1 cellular context compared by ENCODE assay signal in the genomic region with DNA sequence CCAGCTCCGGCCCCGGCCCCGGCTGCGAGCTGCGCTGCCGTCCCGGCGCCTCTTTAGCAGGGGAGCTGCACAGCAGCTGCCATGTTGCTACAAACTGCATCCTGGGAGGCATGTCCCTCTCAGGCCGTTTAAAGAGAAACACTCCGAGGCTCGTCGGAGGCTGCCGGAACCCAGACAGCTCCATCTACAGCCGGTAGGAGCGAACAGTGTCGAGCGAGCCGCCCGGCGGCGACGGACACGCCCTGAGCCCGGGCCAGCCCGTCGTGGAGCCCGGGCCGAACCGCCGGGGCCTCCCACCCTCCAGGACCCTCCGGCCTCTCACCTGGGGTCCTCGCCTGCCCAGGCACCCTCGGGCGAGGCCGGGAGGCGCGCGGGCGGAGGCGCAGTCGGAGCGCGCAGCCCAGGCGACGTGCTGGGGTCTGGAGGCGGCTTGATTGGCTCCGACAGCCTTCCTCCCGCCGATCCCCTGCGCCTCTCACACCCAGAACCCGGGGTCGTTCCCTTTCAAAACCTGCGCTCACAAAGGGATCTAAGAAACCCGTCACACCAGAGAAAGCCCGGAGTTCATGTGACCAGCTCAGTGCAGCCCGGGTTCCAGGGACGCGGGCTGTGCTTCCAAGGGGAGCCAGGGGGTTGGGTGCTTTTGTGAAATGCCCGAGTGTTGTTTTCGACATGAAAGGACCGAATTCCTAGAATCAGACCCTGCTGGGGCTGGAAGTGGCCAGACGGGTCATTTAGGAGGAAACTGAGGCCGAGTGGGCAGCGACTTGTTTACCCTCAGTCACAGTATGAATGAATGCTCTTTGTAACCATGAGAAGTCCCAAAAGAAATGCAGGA.
A peak's percentile ranks its signal among the peaks of the same experiment; 100 is the strongest.
TF ChIP-seq lines count a peak whose summit lies in the region.

A gene (minus strand): TSS at position 570 of the 838 bp plus-strand sequence. CDS start 5,040 bp downstream, outside the sequence.

TF ChIP-seq in K562, 482 proteins besides CTCF, POLR2A, EP300 and RAD21 (continued from another document and continues in another):
- peak; percentile 84; the same call in 1 of the 2 replicates for TF ChIP-seq ZBTB17 (CRISPR knock-in tag; IDR thresholded peaks at IDR 0.05)
- TF ChIP-seq CCAR2 (IDR thresholded peaks at IDR 0.05; ENCODE audit: low read depth, low read length): no peak
- TF ChIP-seq GATAD2A (IDR thresholded peaks at IDR 0.05): peak; percentile 79; the same call in 1 of the 2 replicates
- peak; percentile 37; the same call in 1 of the 2 replicates for TF ChIP-seq DMBX1 (CRISPR knock-in tag; IDR thresholded peaks at IDR 0.05; ENCODE audit: borderline replicate concordance)
- peak; percentile 45 for TF ChIP-seq MBD2 (IDR thresholded peaks at IDR 0.05; ENCODE audit: borderline replicate concordance, low read depth)
- TF ChIP-seq, protein P1, sequence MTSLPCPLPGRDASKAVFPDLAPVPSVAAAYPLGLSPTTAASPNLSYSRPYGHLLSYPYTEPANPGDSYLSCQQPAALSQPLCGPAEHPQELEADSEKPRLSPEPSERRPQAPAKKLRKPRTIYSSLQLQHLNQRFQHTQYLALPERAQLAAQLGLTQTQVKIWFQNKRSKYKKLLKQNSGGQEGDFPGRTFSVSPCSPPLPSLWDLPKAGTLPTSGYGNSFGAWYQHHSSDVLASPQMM (CRISPR knock-in tag; IDR thresholded peaks at IDR 0.05): no peak
- TF ChIP-seq SP2 (IDR thresholded peaks at IDR 0.05; ENCODE audit: extremely low read depth, low read depth, low read length, poor library complexity, severe bottlenecking): peak; percentile 4
- TF ChIP-seq, protein P2, sequence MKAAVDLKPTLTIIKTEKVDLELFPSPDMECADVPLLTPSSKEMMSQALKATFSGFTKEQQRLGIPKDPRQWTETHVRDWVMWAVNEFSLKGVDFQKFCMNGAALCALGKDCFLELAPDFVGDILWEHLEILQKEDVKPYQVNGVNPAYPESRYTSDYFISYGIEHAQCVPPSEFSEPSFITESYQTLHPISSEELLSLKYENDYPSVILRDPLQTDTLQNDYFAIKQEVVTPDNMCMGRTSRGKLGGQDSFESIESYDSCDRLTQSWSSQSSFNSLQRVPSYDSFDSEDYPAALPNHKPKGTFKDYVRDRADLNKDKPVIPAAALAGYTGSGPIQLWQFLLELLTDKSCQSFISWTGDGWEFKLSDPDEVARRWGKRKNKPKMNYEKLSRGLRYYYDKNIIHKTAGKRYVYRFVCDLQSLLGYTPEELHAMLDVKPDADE (conservative IDR thresholded peaks at IDR 0.05; ENCODE audit: control insufficient read depth, low read depth, low read length): 0 out of 2 replicates have a peak, but pooled peaks have one; percentile 40
- no peak for TF ChIP-seq SMAD1 (IDR thresholded peaks at IDR 0.05; ENCODE audit: low read depth, low read length, partially characterized antibody)
- TF ChIP-seq, protein P3, sequence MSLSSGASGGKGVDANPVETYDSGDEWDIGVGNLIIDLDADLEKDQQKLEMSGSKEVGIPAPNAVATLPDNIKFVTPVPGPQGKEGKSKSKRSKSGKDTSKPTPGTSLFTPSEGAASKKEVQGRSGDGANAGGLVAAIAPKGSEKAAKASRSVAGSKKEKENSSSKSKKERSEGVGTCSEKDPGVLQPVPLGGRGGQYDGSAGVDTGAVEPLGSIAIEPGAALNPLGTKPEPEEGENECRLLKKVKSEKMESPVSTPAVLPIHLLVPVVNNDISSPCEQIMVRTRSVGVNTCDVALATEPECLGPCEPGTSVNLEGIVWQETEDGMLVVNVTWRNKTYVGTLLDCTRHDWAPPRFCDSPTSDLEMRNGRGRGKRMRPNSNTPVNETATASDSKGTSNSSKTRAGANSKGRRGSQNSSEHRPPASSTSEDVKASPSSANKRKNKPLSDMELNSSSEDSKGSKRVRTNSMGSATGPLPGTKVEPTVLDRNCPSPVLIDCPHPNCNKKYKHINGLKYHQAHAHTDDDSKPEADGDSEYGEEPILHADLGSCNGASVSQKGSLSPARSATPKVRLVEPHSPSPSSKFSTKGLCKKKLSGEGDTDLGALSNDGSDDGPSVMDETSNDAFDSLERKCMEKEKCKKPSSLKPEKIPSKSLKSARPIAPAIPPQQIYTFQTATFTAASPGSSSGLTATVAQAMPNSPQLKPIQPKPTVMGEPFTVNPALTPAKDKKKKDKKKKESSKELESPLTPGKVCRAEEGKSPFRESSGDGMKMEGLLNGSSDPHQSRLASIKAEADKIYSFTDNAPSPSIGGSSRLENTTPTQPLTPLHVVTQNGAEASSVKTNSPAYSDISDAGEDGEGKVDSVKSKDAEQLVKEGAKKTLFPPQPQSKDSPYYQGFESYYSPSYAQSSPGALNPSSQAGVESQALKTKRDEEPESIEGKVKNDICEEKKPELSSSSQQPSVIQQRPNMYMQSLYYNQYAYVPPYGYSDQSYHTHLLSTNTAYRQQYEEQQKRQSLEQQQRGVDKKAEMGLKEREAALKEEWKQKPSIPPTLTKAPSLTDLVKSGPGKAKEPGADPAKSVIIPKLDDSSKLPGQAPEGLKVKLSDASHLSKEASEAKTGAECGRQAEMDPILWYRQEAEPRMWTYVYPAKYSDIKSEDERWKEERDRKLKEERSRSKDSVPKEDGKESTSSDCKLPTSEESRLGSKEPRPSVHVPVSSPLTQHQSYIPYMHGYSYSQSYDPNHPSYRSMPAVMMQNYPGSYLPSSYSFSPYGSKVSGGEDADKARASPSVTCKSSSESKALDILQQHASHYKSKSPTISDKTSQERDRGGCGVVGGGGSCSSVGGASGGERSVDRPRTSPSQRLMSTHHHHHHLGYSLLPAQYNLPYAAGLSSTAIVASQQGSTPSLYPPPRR (CRISPR knock-in tag; IDR thresholded peaks at IDR 0.05; ENCODE audit: borderline replicate concordance): peak; percentile 70; the same call in 1 of the 2 replicates
- TF ChIP-seq HDAC3 (IDR thresholded peaks at IDR 0.05; ENCODE audit: borderline replicate concordance, partially characterized antibody): no peak
- TF ChIP-seq PHF20 (IDR thresholded peaks at IDR 0.05; ENCODE audit: partially characterized antibody): peak; percentile 53
- no peak for TF ChIP-seq PTTG1 (tag; IDR thresholded peaks at IDR 0.05; ENCODE audit: low read depth)
- 0 out of 4 replicates have a peak, but pooled peaks of 1 of the 2 experiments have one; percentile 28 for TF ChIP-seq TBL1XR1 (IDR thresholded peaks at IDR 0.05; ENCODE audit: low read length in 2 of 2)
- TF ChIP-seq NUFIP1 (IDR thresholded peaks at IDR 0.05; ENCODE audit: partially characterized antibody): no peak
- TF ChIP-seq RBFOX2 (IDR thresholded peaks at IDR 0.05; ENCODE audit: low read depth, low read length): peak; percentile 93
- peak in 1 of 2 experiments; percentile 47; a peak in 2 of 4 replicates for TF ChIP-seq RCOR1 (IDR thresholded peaks at IDR 0.05; ENCODE audit: borderline replicate concordance in 1 of 2, low read depth in 2 of 2, low read length in 2 of 2)
- no peak for TF ChIP-seq NBN (IDR thresholded peaks at IDR 0.05; ENCODE audit: low read depth)
- peak; percentile 60 to 77; a peak in 3 of 4 replicates for TF ChIP-seq MAZ (CRISPR knock-in tag; conservative IDR thresholded peaks at IDR 0.05 in 1 of 2, IDR thresholded peaks at IDR 0.05 in 1 of 2)
- TF ChIP-seq SRSF7 (optimal IDR thresholded peaks at IDR 0.05; ENCODE audit: low read depth, low read length): no peak
- no peak for TF ChIP-seq PRMT5 (CRISPR knock-in tag; IDR thresholded peaks at IDR 0.05)
- peak in 1 of 2 experiments; percentile 18; a peak in 1 of 4 replicates for TF ChIP-seq SIX5 (IDR thresholded peaks at IDR 0.05; ENCODE audit: borderline replicate concordance in 1 of 2, insufficient read depth in 1 of 2, low read depth in 1 of 2, low read length in 2 of 2)
- TF ChIP-seq, protein P4, sequence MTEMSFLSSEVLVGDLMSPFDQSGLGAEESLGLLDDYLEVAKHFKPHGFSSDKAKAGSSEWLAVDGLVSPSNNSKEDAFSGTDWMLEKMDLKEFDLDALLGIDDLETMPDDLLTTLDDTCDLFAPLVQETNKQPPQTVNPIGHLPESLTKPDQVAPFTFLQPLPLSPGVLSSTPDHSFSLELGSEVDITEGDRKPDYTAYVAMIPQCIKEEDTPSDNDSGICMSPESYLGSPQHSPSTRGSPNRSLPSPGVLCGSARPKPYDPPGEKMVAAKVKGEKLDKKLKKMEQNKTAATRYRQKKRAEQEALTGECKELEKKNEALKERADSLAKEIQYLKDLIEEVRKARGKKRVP (CRISPR knock-in tag; IDR thresholded peaks at IDR 0.05): peak; percentile 43; the same call in 1 of the 2 replicates
- TF ChIP-seq KLF16 (IDR thresholded peaks at IDR 0.05): 0 out of 2 replicates have a peak, but pooled peaks have one; percentile 13
- no peak for TF ChIP-seq ARID1B (IDR thresholded peaks at IDR 0.05)
- TF ChIP-seq ZNF699 (CRISPR knock-in tag; IDR thresholded peaks at IDR 0.05; ENCODE audit: insufficient replicate concordance): no peak
- TF ChIP-seq ZSCAN32 (CRISPR knock-in tag; IDR thresholded peaks at IDR 0.05): 0 out of 2 replicates have a peak, but pooled peaks have one; percentile 55
- no peak for TF ChIP-seq NCOA1 (IDR thresholded peaks at IDR 0.05; ENCODE audit: low read depth)
- no peak for TF ChIP-seq FOXA3 (CRISPR knock-in tag; conservative IDR thresholded peaks at IDR 0.05 in 1 of 2, IDR thresholded peaks at IDR 0.05 in 1 of 2)
- TF ChIP-seq, protein P5, sequence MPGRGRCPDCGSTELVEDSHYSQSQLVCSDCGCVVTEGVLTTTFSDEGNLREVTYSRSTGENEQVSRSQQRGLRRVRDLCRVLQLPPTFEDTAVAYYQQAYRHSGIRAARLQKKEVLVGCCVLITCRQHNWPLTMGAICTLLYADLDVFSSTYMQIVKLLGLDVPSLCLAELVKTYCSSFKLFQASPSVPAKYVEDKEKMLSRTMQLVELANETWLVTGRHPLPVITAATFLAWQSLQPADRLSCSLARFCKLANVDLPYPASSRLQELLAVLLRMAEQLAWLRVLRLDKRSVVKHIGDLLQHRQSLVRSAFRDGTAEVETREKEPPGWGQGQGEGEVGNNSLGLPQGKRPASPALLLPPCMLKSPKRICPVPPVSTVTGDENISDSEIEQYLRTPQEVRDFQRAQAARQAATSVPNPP (IDR thresholded peaks at IDR 0.05; ENCODE audit: borderline replicate concordance, insufficient read depth, insufficient read length): no peak
- no peak for TF ChIP-seq NR1H2 (CRISPR knock-in tag; IDR thresholded peaks at IDR 0.05)
- no peak for TF ChIP-seq XRCC3 (IDR thresholded peaks at IDR 0.05)
- peak in 1 of 2 experiments; percentile 77; a peak in 1 of 4 replicates for TF ChIP-seq TEAD1 (CRISPR knock-in tag; IDR thresholded peaks at IDR 0.05)
- TF ChIP-seq HNRNPUL1 (IDR thresholded peaks at IDR 0.05; ENCODE audit: low read length): no peak
- TF ChIP-seq ZFP1 (CRISPR knock-in tag; IDR thresholded peaks at IDR 0.05): 0 out of 2 replicates have a peak, but pooled peaks have one; percentile 11
- TF ChIP-seq, protein P6, sequence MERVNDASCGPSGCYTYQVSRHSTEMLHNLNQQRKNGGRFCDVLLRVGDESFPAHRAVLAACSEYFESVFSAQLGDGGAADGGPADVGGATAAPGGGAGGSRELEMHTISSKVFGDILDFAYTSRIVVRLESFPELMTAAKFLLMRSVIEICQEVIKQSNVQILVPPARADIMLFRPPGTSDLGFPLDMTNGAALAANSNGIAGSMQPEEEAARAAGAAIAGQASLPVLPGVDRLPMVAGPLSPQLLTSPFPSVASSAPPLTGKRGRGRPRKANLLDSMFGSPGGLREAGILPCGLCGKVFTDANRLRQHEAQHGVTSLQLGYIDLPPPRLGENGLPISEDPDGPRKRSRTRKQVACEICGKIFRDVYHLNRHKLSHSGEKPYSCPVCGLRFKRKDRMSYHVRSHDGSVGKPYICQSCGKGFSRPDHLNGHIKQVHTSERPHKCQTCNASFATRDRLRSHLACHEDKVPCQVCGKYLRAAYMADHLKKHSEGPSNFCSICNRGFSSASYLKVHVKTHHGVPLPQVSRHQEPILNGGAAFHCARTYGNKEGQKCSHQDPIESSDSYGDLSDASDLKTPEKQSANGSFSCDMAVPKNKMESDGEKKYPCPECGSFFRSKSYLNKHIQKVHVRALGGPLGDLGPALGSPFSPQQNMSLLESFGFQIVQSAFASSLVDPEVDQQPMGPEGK (CRISPR knock-in tag; IDR thresholded peaks at IDR 0.05; ENCODE audit: borderline replicate concordance): no peak
- TF ChIP-seq, protein P7, sequence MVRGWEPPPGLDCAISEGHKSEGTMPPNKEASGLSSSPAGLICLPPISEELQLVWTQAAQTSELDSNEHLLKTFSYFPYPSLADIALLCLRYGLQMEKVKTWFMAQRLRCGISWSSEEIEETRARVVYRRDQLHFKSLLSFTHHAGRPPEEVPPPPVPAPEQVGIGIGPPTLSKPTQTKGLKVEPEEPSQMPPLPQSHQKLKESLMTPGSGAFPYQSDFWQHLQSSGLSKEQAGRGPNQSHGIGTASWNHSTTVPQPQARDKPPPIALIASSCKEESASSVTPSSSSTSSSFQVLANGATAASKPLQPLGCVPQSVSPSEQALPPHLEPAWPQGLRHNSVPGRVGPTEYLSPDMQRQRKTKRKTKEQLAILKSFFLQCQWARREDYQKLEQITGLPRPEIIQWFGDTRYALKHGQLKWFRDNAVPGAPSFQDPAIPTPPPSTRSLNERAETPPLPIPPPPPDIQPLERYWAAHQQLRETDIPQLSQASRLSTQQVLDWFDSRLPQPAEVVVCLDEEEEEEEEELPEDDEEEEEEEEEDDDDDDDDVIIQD (CRISPR knock-in tag; IDR thresholded peaks at IDR 0.05): peak; percentile 63; the same call in 1 of the 2 replicates
- 0 out of 2 replicates have a peak, but pooled peaks have one; percentile 71 for TF ChIP-seq RBM14 (IDR thresholded peaks at IDR 0.05; ENCODE audit: borderline replicate concordance, insufficient read depth, low read depth, low read length)
- TF ChIP-seq, protein P8, sequence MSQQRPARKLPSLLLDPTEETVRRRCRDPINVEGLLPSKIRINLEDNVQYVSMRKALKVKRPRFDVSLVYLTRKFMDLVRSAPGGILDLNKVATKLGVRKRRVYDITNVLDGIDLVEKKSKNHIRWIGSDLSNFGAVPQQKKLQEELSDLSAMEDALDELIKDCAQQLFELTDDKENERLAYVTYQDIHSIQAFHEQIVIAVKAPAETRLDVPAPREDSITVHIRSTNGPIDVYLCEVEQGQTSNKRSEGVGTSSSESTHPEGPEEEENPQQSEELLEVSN (IDR thresholded peaks at IDR 0.05; ENCODE audit: borderline replicate concordance in 1 of 2, extremely low read depth in 1 of 2, insufficient read depth in 1 of 2, insufficient read length in 1 of 2, low read depth in 1 of 2, low read length in 1 of 2, poor library complexity in 1 of 2, severe bottlenecking in 1 of 2): peak in 1 of 2 experiments; percentile 39
- TF ChIP-seq, protein P9, sequence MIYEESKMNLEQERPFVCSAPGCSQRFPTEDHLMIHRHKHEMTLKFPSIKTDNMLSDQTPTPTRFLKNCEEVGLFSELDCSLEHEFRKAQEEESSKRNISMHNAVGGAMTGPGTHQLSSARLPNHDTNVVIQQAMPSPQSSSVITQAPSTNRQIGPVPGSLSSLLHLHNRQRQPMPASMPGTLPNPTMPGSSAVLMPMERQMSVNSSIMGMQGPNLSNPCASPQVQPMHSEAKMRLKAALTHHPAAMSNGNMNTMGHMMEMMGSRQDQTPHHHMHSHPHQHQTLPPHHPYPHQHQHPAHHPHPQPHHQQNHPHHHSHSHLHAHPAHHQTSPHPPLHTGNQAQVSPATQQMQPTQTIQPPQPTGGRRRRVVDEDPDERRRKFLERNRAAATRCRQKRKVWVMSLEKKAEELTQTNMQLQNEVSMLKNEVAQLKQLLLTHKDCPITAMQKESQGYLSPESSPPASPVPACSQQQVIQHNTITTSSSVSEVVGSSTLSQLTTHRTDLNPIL (CRISPR knock-in tag; IDR thresholded peaks at IDR 0.05): no peak
- TF ChIP-seq STAG1 (CRISPR knock-in tag; IDR thresholded peaks at IDR 0.05; ENCODE audit: borderline replicate concordance): peak; percentile 33; the same call in 1 of the 2 replicates
- peak; percentile 93 for TF ChIP-seq SIN3B (IDR thresholded peaks at IDR 0.05; ENCODE audit: low read depth)
- peak in 1 of 2 experiments; percentile 19; a peak in 1 of 4 replicates for TF ChIP-seq TRIM24 (IDR thresholded peaks at IDR 0.05)
- TF ChIP-seq LCOR (CRISPR knock-in tag; IDR thresholded peaks at IDR 0.05): no peak
- no peak for TF ChIP-seq NFATC3 (IDR thresholded peaks at IDR 0.05)
